ENCODE assay signal across 9 cellular contexts in genomic region chr1:168362991-168363390, GRCh38.
DNase-seq lines count a peak whose midpoint lies in the region; ATAC-seq and TF ChIP-seq lines count a peak whose summit lies in the region.
"Had no signal": no experiment of that assay in that cellular context is flagged by ENCODE, and none has a peak within 500 bp of the region (broad histone marks: within the 10 kb centered on the region; RNA-seq: fewer than 3 reads in every experiment).

No MANE protein-coding gene starts in this region.

- H3K4me3 Mint-ChIP-seq in T-cell (peak overlapping the region; percentile 54 to 64 (median 64)), mesothelial cell of epicardium (no peak overlapping the region)

- H3K9me3 ChIP-seq in body of pancreas, result no peaks in the 10 kb centered on the region

- no peaks in the 10 kb centered on the region for H3K36me3 ChIP-seq in body of pancreas (replicated peaks in 1 of 2; ENCODE audit: insufficient read depth in 1 of 2, low read depth in 2 of 2)

- no peak overlapping the region for H3K27ac ChIP-seq in body of pancreas

- WGBS in body of pancreas, 2 donors, result 64 to 70% methylated on average over 4 of the region's 4 CpGs

- intact Hi-C loops in body of pancreas (cut with DNase I), result no loop called here

- ATAC-seq in T-cell (replicated peaks in 1 of 4) (peak; percentile 87 to 98 (median 96)), HG02884 (IDR thresholded peaks at IDR 0.05; ENCODE audit: unreplicated experiment) (no peak), body of pancreas (no peak)

- no peaks in the 10 kb centered on the region for H3K27me3 ChIP-seq in body of pancreas

- no peak overlapping the region for H3K4me3 ChIP-seq in body of pancreas
- H3K4me3 ChIP-seq: skin epidermis had no signal

- H3K4me1 Mint-ChIP-seq in T-cell (peaks cover 7 to 58% (median 39%) of the 10 kb centered on the region in 3 donors), mesothelial cell of epicardium (peaks cover 16% of the 10 kb centered on the region)

- DNase-seq in activated CD4-positive, CD25-positive, alpha-beta regulatory T cell treated with anti-CD3 and anti-CD28 coated beads, Interleukin-2, amount 50 U/mL, for 16 hours (ENCODE audit: low read depth, low spot score), result peak; percentile 22
- DNase-seq in activated CD4-positive, CD25-positive, alpha-beta regulatory T cell treated with anti-CD3 and anti-CD28 coated beads, Interleukin-2, amount 50 U/mL, for 72 hours, result no peak
- DNase-seq in T-cell (peak in 32 of 34 experiments; percentile 8 to 71 (median 50)), body of pancreas (no peak), mesothelial cell of epicardium (ENCODE audit: low spot score in 2 of 2, unreplicated experiment in 2 of 2) (no peak)
- DNase-seq in activated effector memory CD4-positive, alpha-beta T cell treated with Interleukin-2 at 50 U/mL for 16 hours, result peak; percentile 37
- DNase-seq in stimulated activated CD4-positive, alpha-beta T cell treated with anti-CD3 and anti-CD28 coated beads, Interleukin-4, amount 100 ng/mL, for 48 hours (ENCODE audit: low read depth in 2 of 2), result peak; percentile 18 to 36

- no peaks in the 10 kb centered on the region for H3K4me1 ChIP-seq in body of pancreas

- H3K27ac Mint-ChIP-seq in T-cell, result peak overlapping the region; percentile 93
- H3K27ac Mint-ChIP-seq in mesothelial cell of epicardium, result no peak overlapping the region

- POLR2A ChIA-PET in T-cell (lab: Charles Lee), result interaction anchor here in 1 of 2 donors (0.6 to 1.4 kb wide), 2 partner anchors 20 to 95 kb away, joined by 6 to 10 read pairs; no protein-coding TSS in a partner anchor

- no peak for TF ChIP-seq POLR2A in body of pancreas (IDR thresholded peaks at IDR 0.05)

- no peaks in the 10 kb centered on the region for H3K9me3 Mint-ChIP-seq in T-cell
- no peaks in the 10 kb centered on the region for H3K9me3 Mint-ChIP-seq in mesothelial cell of epicardium

- TF ChIP-seq CTCF in body of pancreas (IDR thresholded peaks at IDR 0.05) (no peak), mesothelial cell of epicardium (IDR thresholded peaks at IDR 0.05; ENCODE audit: unreplicated experiment) (no peak)

- H3K36me3 Mint-ChIP-seq in T-cell (no peaks in the 10 kb centered on the region), mesothelial cell of epicardium (no peaks in the 10 kb centered on the region)

- peaks cover 0 to 4% of the 10 kb centered on the region in 2 donors for H3K27me3 Mint-ChIP-seq in T-cell
- no peaks in the 10 kb centered on the region for H3K27me3 Mint-ChIP-seq in mesothelial cell of epicardium (ENCODE audit: low read depth)

- CTCF ChIA-PET in T-cell (lab: Charles Lee), result interaction anchor here (0.5 to 8.9 kb wide), 13 partner anchors 14 to 915 kb away, joined by 3 to 234 read pairs (median 4); no protein-coding TSS in a partner anchor

Comparison
In these comparisons a context has a peak if more than half of its experiments do, and no peak if none do; other contexts are left out.
1. DNase-seq: peak in activated CD4-positive, CD25-positive, alpha-beta regulatory T cell treated with anti-CD3 and anti-CD28 coated beads, Interleukin-2, amount 50 U/mL, for 16 hours (single experiment), T-cell (32 of 34), activated effector memory CD4-positive, alpha-beta T cell treated with Interleukin-2 at 50 U/mL for 16 hours (single experiment) and stimulated activated CD4-positive, alpha-beta T cell treated with anti-CD3 and anti-CD28 coated beads, Interleukin-4, amount 100 ng/mL, for 48 hours (2 of 2); none in activated CD4-positive, CD25-positive, alpha-beta regulatory T cell treated with anti-CD3 and anti-CD28 coated beads, Interleukin-2, amount 50 U/mL, for 72 hours (single experiment), body of pancreas (0 of 4) and mesothelial cell of epicardium (0 of 2).
2. ATAC-seq: peak in T-cell (4 of 4); none in HG02884 (single experiment) and body of pancreas (single experiment).